Comparison of ENCODE assay signal across 22 cellular contexts in the genomic region with DNA sequence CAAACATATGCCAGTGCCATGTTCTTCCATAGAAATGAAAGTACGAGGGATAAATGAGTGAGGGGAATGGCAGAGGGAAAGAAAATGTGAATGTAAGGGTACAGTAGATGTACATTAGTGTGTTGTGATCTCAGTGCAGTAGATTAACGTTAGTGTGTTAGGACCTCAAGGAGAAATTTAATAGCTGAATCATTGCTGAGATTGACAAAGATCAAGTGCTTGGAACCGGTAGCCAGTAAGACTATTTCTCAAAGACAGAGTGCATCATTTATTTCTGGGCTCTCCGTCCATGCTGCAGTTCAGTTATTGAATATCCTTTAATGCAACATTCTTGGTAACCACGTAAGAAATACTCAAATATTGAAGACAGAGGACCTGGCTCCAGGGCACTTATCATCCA.
DNase-seq lines count a peak whose midpoint lies in the region; ATAC-seq, FAIRE-seq and TF ChIP-seq lines count a peak whose summit lies in the region.
"Had no signal": no experiment of that assay in that cellular context is flagged by ENCODE, and none has a peak within 500 bp of the region (broad histone marks: within the 10 kb centered on the region; RNA-seq: fewer than 3 reads in every experiment).

No MANE protein-coding gene starts in this region.

- H3K79me1 ChIP-seq in IMR-90 (ENCODE audit: low read depth in 1 of 2, low read length in 2 of 2), result peaks cover 8 to 20% of the 10 kb centered on the region in 2 experiments; a peak in 3 of 4 replicates

- H3K18ac ChIP-seq in IMR-90 (ENCODE audit: low read depth, low read length), result no peak overlapping the region

- TF ChIP-seq POLR2A in heart left ventricle (IDR thresholded peaks at IDR 0.05) (no peak), IMR-90 (IDR thresholded peaks at IDR 0.05; ENCODE audit: low read depth, low read length) (no peak), adrenal gland (IDR thresholded peaks at IDR 0.05) (no peak)

- DNase-seq in heart left ventricle (no peak), left ventricle myocardium superior (no peak), IMR-90 (no peak), mesothelial cell of epicardium (ENCODE audit: low spot score in 2 of 2, unreplicated experiment in 2 of 2) (no peak), urothelium cell line (ENCODE audit: low spot score) (no peak), T1000 (lab: John Stamatoyannopoulos, UW) (no peak), adrenal gland (no peak)
- DNase-seq: CD8-positive, alpha-beta T cell; DMS79; KG1; NCI-H1417; NCI-H187; NCI-H2107; NCI-H2227 treated with DMSO at 0.1 percent for 48 hours; NCI-H510A treated with DMSO at 0.1 percent for 48 hours; NCI-H774 had no signal

- H3K9me3 ChIP-seq in heart left ventricle (peaks cover 0 to 31% (median 17%) of the 10 kb centered on the region in 12 donors), IMR-90 (ENCODE audit: control insufficient read depth, insufficient read depth, low read length) (peaks cover 13% of the 10 kb centered on the region), adrenal gland (replicated peaks in 1 of 3) (peaks cover 0 to 9% (median 0%) of the 10 kb centered on the region in 3 donors)

- H3K4me3 Mint-ChIP-seq in mesothelial cell of epicardium, result no peak overlapping the region
- H3K4me3 Mint-ChIP-seq: CD8-positive, alpha-beta T cell; GM23338 had no signal

- peaks cover 0 to 5% (median 0%) of the 10 kb centered on the region in 9 donors for H3K36me3 ChIP-seq in heart left ventricle
- peaks cover 1% of the 10 kb centered on the region; the same call in 1 of the 2 replicates for H3K36me3 ChIP-seq in IMR-90 (ENCODE audit: control insufficient read depth, insufficient read depth, low read length)
- H3K36me3 ChIP-seq in adrenal gland (replicated peaks in 1 of 2), result no peaks in the 10 kb centered on the region
- H3K36me3 ChIP-seq: BLaER1 had no signal

- peak overlapping the region; percentile 29; the same call in 1 of the 2 replicates for H2BK20ac ChIP-seq in IMR-90 (ENCODE audit: low read depth, low read length)

- no peak overlapping the region for H4K91ac ChIP-seq in IMR-90 (ENCODE audit: insufficient read depth, low read depth, low read length)

- H3K4me1 Mint-ChIP-seq in mesothelial cell of epicardium, result peaks cover 38% of the 10 kb centered on the region

- no peak overlapping the region for H3K4me3 ChIP-seq in heart left ventricle
- no peak overlapping the region for H3K4me3 ChIP-seq in IMR-90 (ENCODE audit: insufficient read depth, low read depth, low read length)
- H3K4me3 ChIP-seq in adrenal gland, result no peak overlapping the region
- H3K4me3 ChIP-seq: BLaER1, GM23338 had no signal

- H3K27me3 Mint-ChIP-seq in mesothelial cell of epicardium (ENCODE audit: low read depth), result no peaks in the 10 kb centered on the region

- peaks cover 5% of the 10 kb centered on the region; the same call in 1 of the 2 replicates for H4K20me1 ChIP-seq in IMR-90 (ENCODE audit: insufficient read depth, low read length)
- H4K20me1 ChIP-seq: BLaER1 had no signal

- H3K4me1 ChIP-seq in heart left ventricle (peaks cover 0 to 73% (median 36%) of the 10 kb centered on the region in 12 donors), IMR-90 (ENCODE audit: control insufficient read depth, insufficient read depth, low read length) (peaks cover 7% of the 10 kb centered on the region), adrenal gland (replicated peaks in 1 of 2) (peaks cover 0 to 2% of the 10 kb centered on the region in 2 donors)

- H4K8ac ChIP-seq in IMR-90 (ENCODE audit: low read depth in 2 of 2, low read length in 2 of 2), result no peak overlapping the region

- no TSS peak for BruUV-seq in IMR-90 (replicated peaks; lab: Mats Ljungman, UMichigan)

- CTCF ChIA-PET in IMR-90 (lab: Yijun Ruan, JAX), result interaction anchor here (1.3 kb wide), 1 partner anchor 23 kb away, joined by 6 read pairs; no protein-coding TSS in a partner anchor

- peak; percentile 97 for FAIRE-seq in urothelium cell line (lab: Jason Lieb, UNC)
- FAIRE-seq: A204.1, GM12892, GM18507 had no signal

- POLR2A ChIA-PET in IMR-90 (lab: Charles Lee; ENCODE audit: unreplicated experiment), result no interaction called here

- H3K9me1 ChIP-seq in IMR-90 (ENCODE audit: insufficient read depth, low read length), result peaks cover 7% of the 10 kb centered on the region

- H3K4ac ChIP-seq in IMR-90 (ENCODE audit: low read depth, low read length), result no peak overlapping the region

- no peak for TF ChIP-seq RAD21 in IMR-90 (IDR thresholded peaks at IDR 0.05; ENCODE audit: low read length)

- dilution Hi-C loops in IMR-90 (cut with HindIII; ENCODE audit: low sequenced_read_pairs, unreplicated experiment), result no loop called here

- H3K4me2 ChIP-seq in IMR-90 (ENCODE audit: low read depth, low read length), result no peak overlapping the region
- H3K4me2 ChIP-seq: BLaER1, GM23338 had no signal

- peaks cover 30% of the 10 kb centered on the region for H3K9me3 Mint-ChIP-seq in mesothelial cell of epicardium

- peak overlapping the region; percentile 82 for H3K27ac Mint-ChIP-seq in mesothelial cell of epicardium
- H3K27ac Mint-ChIP-seq: CD8-positive, alpha-beta T cell; GM23338 had no signal

- no peaks in the 10 kb centered on the region for H3K27me3 ChIP-seq in heart left ventricle
- H3K27me3 ChIP-seq in IMR-90 (ENCODE audit: control insufficient read depth, insufficient read depth, low read length), result no peaks in the 10 kb centered on the region
- no peaks in the 10 kb centered on the region for H3K27me3 ChIP-seq in adrenal gland
- H3K27me3 ChIP-seq: BLaER1 had no signal

- no peak overlapping the region for H2AFZ ChIP-seq in IMR-90 (replicated peaks; ENCODE audit: low read length, poor library complexity)
- H2AFZ ChIP-seq: GM23338 had no signal

- H2AK9ac ChIP-seq in IMR-90 (replicated peaks; ENCODE audit: low read depth, low read length, poor library complexity), result no peak overlapping the region

- peaks cover 22% of the 10 kb centered on the region for H3K36me3 Mint-ChIP-seq in mesothelial cell of epicardium
- H3K36me3 Mint-ChIP-seq: CD8-positive, alpha-beta T cell had no signal

- no peak overlapping the region for H3K56ac ChIP-seq in IMR-90 (ENCODE audit: extremely low read depth, insufficient read depth, low read length)

- ATAC-seq in heart left ventricle, result no peak
- ATAC-seq in left ventricle myocardium superior, result no peak
- ATAC-seq in IMR-90 (ENCODE audit: low read depth), result no peak
- ATAC-seq: CD8-positive, alpha-beta T cell; GM23338; HCT116 had no signal

- H3K27ac ChIP-seq in heart left ventricle, result peak overlapping the region in 7 of 12 donors; percentile 22 to 61 (median 54)
- no peak overlapping the region for H3K27ac ChIP-seq in IMR-90 (ENCODE audit: insufficient read depth, low read length)
- H3K27ac ChIP-seq in adrenal gland, result no peak overlapping the region
- H3K27ac ChIP-seq: BLaER1 had no signal

- WGBS in heart left ventricle, 4 donors, result 80 to 91% (median 88%) methylated on average over 5 of the region's 5 CpGs
- WGBS in IMR-90 (ENCODE audit: extremely low coverage in 2 of 2, insufficient read length in 1 of 2), 2 experiments, result 100% methylated on average over 1 of the region's 5 CpGs
- 77 to 88% (median 82%) methylated on average over 5 of the region's 5 CpGs for WGBS in adrenal gland, 4 donors

- H4K5ac ChIP-seq in IMR-90 (ENCODE audit: low read depth, low read length), result no peak overlapping the region

- peak overlapping the region; percentile 67; the same call in 1 of the 2 replicates for H3K14ac ChIP-seq in IMR-90 (replicated peaks; ENCODE audit: low read depth, low read length)

- H3K9ac ChIP-seq in IMR-90 (ENCODE audit: low read depth, low read length), result no peak overlapping the region
- H3K9ac ChIP-seq: BLaER1 had no signal

- in situ Hi-C loops in IMR-90 (cut with MboI; ENCODE audit: low sequenced_read_pairs), result no loop called here

- intact Hi-C loops in heart left ventricle (cut with DNase I), result loop anchor here in 1 of 10 donors (5.0 kb wide), 1 partner anchor 44 kb away; no protein-coding TSS in a partner anchor
- intact Hi-C loops in left ventricle myocardium superior (cut with micrococcal nuclease), result no loop called here
- intact Hi-C loops in IMR-90 (cut with micrococcal nuclease), result no loop called here
- intact Hi-C loops in adrenal gland (cut with DNase I), result no loop called here

- H2BK120ac ChIP-seq in IMR-90 (ENCODE audit: low read depth, low read length), result peak overlapping the region; percentile 29; the same call in 1 of the 2 replicates

- 0 out of 3 replicates have a peak overlapping the region, but pooled peaks have one; percentile 18 for H2BK15ac ChIP-seq in IMR-90 (ENCODE audit: low read depth, low read length)

- H2BK5ac ChIP-seq in IMR-90 (ENCODE audit: low read depth, low read length, poor library complexity, severe bottlenecking), result no peak overlapping the region

- H2AK5ac ChIP-seq in IMR-90 (ENCODE audit: low read depth, low read length), result peak overlapping the region; percentile 86; the same call in 1 of the 2 replicates

- H3K23ac ChIP-seq in IMR-90 (ENCODE audit: low read depth, low read length), result no peak overlapping the region

- TF ChIP-seq CTCF in heart left ventricle (IDR thresholded peaks at IDR 0.05) (no peak), IMR-90 (conservative IDR thresholded peaks at IDR 0.05; ENCODE audit: low read depth, low read length) (no peak), mesothelial cell of epicardium (IDR thresholded peaks at IDR 0.05; ENCODE audit: unreplicated experiment) (no peak), adrenal gland (IDR thresholded peaks at IDR 0.05) (no peak)

TF ChIP-seq in IMR-90, 13 proteins besides CTCF, POLR2A, EP300 and RAD21:
- no peak for TF ChIP-seq MXI1 (IDR thresholded peaks at IDR 0.05; ENCODE audit: borderline replicate concordance, low read depth, low read length)
TF ChIP-seq in IMR-90: peak in this region for 0.

Comparison
In these comparisons a context has a peak if more than half of its experiments do, and no peak if none do; other contexts are left out.
1. H3K27ac ChIP-seq: peak in heart left ventricle (7 of 12); none in IMR-90 (single experiment) and adrenal gland (0 of 5).